In genomic region chr2:110674620-110675555, GRCh38 we compare ENCODE assay signal across 10 cellular contexts. TPM values are rescaled to one million over a fixed set of nuclear protein-coding genes. Genes with fewer than 3 reads are reported as not detected.
A peak's percentile ranks its signal among the peaks of the same experiment; 100 is the strongest.
DNase-seq lines count a peak whose midpoint lies in the region; ATAC-seq, FAIRE-seq and TF ChIP-seq lines count a peak whose summit lies in the region.
"Had no signal": no experiment of that assay in that cellular context is flagged by ENCODE, and none has a peak within 500 bp of the region (broad histone marks: within the 10 kb centered on the region; RNA-seq: fewer than 3 reads in every experiment).

No MANE protein-coding gene starts in this region.

- H3K4me3 ChIP-seq in keratinocyte (ENCODE audit: control insufficient read depth in 2 of 3, extremely low read depth in 1 of 3, insufficient read depth in 2 of 3, low read depth in 1 of 3, low read length in 3 of 3): no peak overlapping the region
- H3K4me3 ChIP-seq: thoracic aorta had no signal

- no peaks in the 10 kb centered on the region for H3K9me1 ChIP-seq in keratinocyte (ENCODE audit: control insufficient read depth, extremely low read depth, insufficient read depth, low read length)

- no peak overlapping the region for H3K4me2 ChIP-seq in keratinocyte (ENCODE audit: control insufficient read depth, extremely low read depth, insufficient read depth, low read depth, low read length)

- no peak overlapping the region for H3K9ac ChIP-seq in keratinocyte (ENCODE audit: control insufficient read depth, extremely low read depth, insufficient read depth, low read length)

- POLR2A ChIA-PET in activated B cell treated with CpG ODN at 0.5 μM for 24 hours (lab: Charles Lee): no interaction called here

- H3K27ac ChIP-seq in keratinocyte (ENCODE audit: control insufficient read depth, insufficient read depth, low read length): peak overlapping the region; percentile 27
- H3K27ac ChIP-seq: thoracic aorta had no signal

- peaks cover 0 to 12% of the 10 kb centered on the region in 2 experiments for H3K36me3 ChIP-seq in keratinocyte (ENCODE audit: control insufficient read depth in 2 of 2, extremely low read depth in 1 of 2, insufficient read depth in 2 of 2, low read length in 2 of 2)
- H3K36me3 ChIP-seq: thoracic aorta had no signal

- no peaks in the 10 kb centered on the region for H3K27me3 Mint-ChIP-seq in activated CD4-positive, alpha-beta T cell treated with anti-CD3 and anti-CD28 coated beads, Interleukin-2, amount 10 ng/mL, durations not matched to agents 24 days and 14 days
- H3K27me3 Mint-ChIP-seq in activated B cell treated with CpG ODN at 0.5 μM for 24 hours: no peaks in the 10 kb centered on the region

- ATAC-seq in GM21825 (IDR thresholded peaks at IDR 0.05; ENCODE audit: unreplicated experiment) (peak; percentile 89), activated B cell treated with CpG ODN at 0.5 μM for 24 hours (ENCODE audit: low read depth) (peak; percentile 75)

- no peaks in the 10 kb centered on the region for H4K20me1 ChIP-seq in keratinocyte (ENCODE audit: control insufficient read depth, extremely low read depth, insufficient read depth, low read length)

- H3K79me2 ChIP-seq in keratinocyte (ENCODE audit: control insufficient read depth, insufficient read depth, low read length): peaks cover 26% of the 10 kb centered on the region

- H3K4me3 Mint-ChIP-seq in activated CD4-positive, alpha-beta T cell treated with anti-CD3 and anti-CD28 coated beads, Interleukin-2, amount 10 ng/mL, durations not matched to agents 24 days and 14 days: peak overlapping the region; percentile 63
- peak overlapping the region; percentile 45 for H3K4me3 Mint-ChIP-seq in activated B cell treated with CpG ODN at 0.5 μM for 24 hours

- H3K4me1 ChIP-seq in keratinocyte (ENCODE audit: control insufficient read depth, extremely low read depth, insufficient read depth, low read length): peaks cover 26% of the 10 kb centered on the region

- FAIRE-seq in keratinocyte (lab: Jason Lieb, UNC): no peak

- peaks cover 39% of the 10 kb centered on the region for H3K4me1 Mint-ChIP-seq in activated CD4-positive, alpha-beta T cell treated with anti-CD3 and anti-CD28 coated beads, Interleukin-2, amount 10 ng/mL, durations not matched to agents 24 days and 14 days
- peaks cover 34% of the 10 kb centered on the region for H3K4me1 Mint-ChIP-seq in activated B cell treated with CpG ODN at 0.5 μM for 24 hours

- TF ChIP-seq CTCF in activated B cell treated with CpG ODN at 0.5 μM for 24 hours (IDR thresholded peaks at IDR 0.05) (no peak), keratinocyte (optimal IDR thresholded peaks at IDR 0.05 in 1 of 3, IDR thresholded peaks at IDR 0.05 in 1 of 3, conservative IDR thresholded peaks at IDR 0.05 in 1 of 3; ENCODE audit: extremely low read depth in 1 of 3, insufficient read depth in 2 of 3, low read length in 3 of 3) (no peak)

- intact Hi-C loops in activated CD4-positive, alpha-beta T cell treated with anti-CD3 and anti-CD28 coated beads, Interleukin-2, amount 10 ng/mL, durations not matched to agents 24 days and 14 days (cut with micrococcal nuclease): loop anchor here (10.0 kb wide), 2 partner anchors 180 to 440 kb away; no protein-coding TSS in a partner anchor
- intact Hi-C loops in activated B cell treated with CpG ODN at 0.5 μM for 24 hours (cut with micrococcal nuclease): loop anchor here (2.0 to 10.0 kb wide), 6 partner anchors 18 to 1600 kb away; partner anchors contain the start of genes BCL2L11, TMEM87B and ZC3H6

- no peak overlapping the region for H2AFZ ChIP-seq in keratinocyte (ENCODE audit: control insufficient read depth, low read length)

- dilution Hi-C loops in keratinocyte (cut with MboI; ENCODE audit: extremely low pct_ligation_motif_present, low sequenced_read_pairs): no loop called here

- H3K27ac Mint-ChIP-seq in activated CD4-positive, alpha-beta T cell treated with anti-CD3 and anti-CD28 coated beads, Interleukin-2, amount 10 ng/mL, durations not matched to agents 24 days and 14 days: peak overlapping the region; percentile 83
- H3K27ac Mint-ChIP-seq in activated B cell treated with CpG ODN at 0.5 μM for 24 hours: peak overlapping the region; percentile 68

- CTCF ChIA-PET in activated B cell treated with CpG ODN at 0.5 μM for 24 hours (lab: Charles Lee): no interaction called here

- H3K27me3 ChIP-seq in keratinocyte (ENCODE audit: control insufficient read depth, extremely low read depth, insufficient read depth, low read length): no peaks in the 10 kb centered on the region

- H3K9me3 Mint-ChIP-seq in activated CD4-positive, alpha-beta T cell treated with anti-CD3 and anti-CD28 coated beads, Interleukin-2, amount 10 ng/mL, durations not matched to agents 24 days and 14 days: no peaks in the 10 kb centered on the region
- no peaks in the 10 kb centered on the region for H3K9me3 Mint-ChIP-seq in activated B cell treated with CpG ODN at 0.5 μM for 24 hours

- no peaks in the 10 kb centered on the region for H3K9me3 ChIP-seq in keratinocyte (ENCODE audit: control insufficient read depth, low read depth, low read length)
- H3K9me3 ChIP-seq: thoracic aorta had no signal

- DNase-seq in activated CD4-positive, alpha-beta T cell treated with anti-CD3 and anti-CD28 coated beads, Interleukin-2, amount 10 ng/mL, durations not matched to agents 24 days and 14 days: peak; percentile 76
- DNase-seq in activated CD4-positive, alpha-beta T cell treated with anti-CD3 and anti-CD28 coated beads for 48 hours: no peak
- DNase-seq in KG1 (lab: John Stamatoyannopoulos, UW) (peak; percentile 13), activated B cell treated with CpG ODN at 0.5 μM for 24 hours (peak; percentile 34), keratinocyte (ENCODE audit: low read depth, low spot score) (peak; percentile 48), NCI-H1105 treated with DMSO at 0.1 percent for 48 hours (lab: John Stamatoyannopoulos, UW) (no peak), NCI-H446 (lab: John Stamatoyannopoulos, UW) (no peak)

- peaks cover 26% of the 10 kb centered on the region for H3K36me3 Mint-ChIP-seq in activated CD4-positive, alpha-beta T cell treated with anti-CD3 and anti-CD28 coated beads, Interleukin-2, amount 10 ng/mL, durations not matched to agents 24 days and 14 days (ENCODE audit: low read depth)
- H3K36me3 Mint-ChIP-seq in activated B cell treated with CpG ODN at 0.5 μM for 24 hours (ENCODE audit: low read depth): peaks cover 5% of the 10 kb centered on the region

RNA-seq across cellular contexts. Expression of gene BUB1, which starts 3.0 kb away (rescaled TPM):
- 58.4 and 61.7 TPM in 2 replicates for total RNA-seq in activated CD4-positive, alpha-beta T cell treated with anti-CD3 and anti-CD28 coated beads, Interleukin-2, amount 10 ng/mL, durations not matched to agents 24 days and 14 days
- 5.9 and 6.2 TPM in 2 replicates for total RNA-seq in activated B cell treated with CpG ODN at 0.5 μM for 24 hours
- polyA plus RNA-seq in keratinocyte: 3.8 to 24.7 TPM (median 16.4 TPM) in 3 replicates
- not detected for polyA plus RNA-seq in keratinocyte (2011; ENCODE audit: low read depth)
- 3.9 and 7.1 TPM in 2 replicates for polyA plus RNA-seq in keratinocyte (2011; cell fraction: cytosol; rRNA removed)
- polyA plus RNA-seq in keratinocyte (2011; cell fraction: nucleus; rRNA removed): 6.1 and 7.2 TPM in 2 replicates
- 0.32 and 12.7 TPM in 2 replicates for polyA plus RNA-seq in keratinocyte (2012; ENCODE audit: low replicate concordance)
- polyA minus RNA-seq in keratinocyte: 6.1 to 23.5 TPM (median 10.5 TPM) in 3 replicates
- polyA minus RNA-seq in keratinocyte (2011; cell fraction: cytosol; rRNA and poly(A)+ RNA removed): 4.6 TPM
- polyA minus RNA-seq in keratinocyte (2011; cell fraction: nucleus; rRNA and poly(A)+ RNA removed): 5.9 and 8.5 TPM in 2 replicates

RNA-seq across cellular contexts. Expression of gene ACOXL, which starts 57.5 kb away (rescaled TPM):
- 0.69 and 1.0 TPM in 2 replicates for total RNA-seq in activated CD4-positive, alpha-beta T cell treated with anti-CD3 and anti-CD28 coated beads, Interleukin-2, amount 10 ng/mL, durations not matched to agents 24 days and 14 days
- 0.20 TPM in 1 of 2 replicates, not detected in the other for total RNA-seq in activated B cell treated with CpG ODN at 0.5 μM for 24 hours
- 0.04 to 0.16 TPM (median 0.15 TPM) in 3 replicates for polyA plus RNA-seq in keratinocyte
- polyA plus RNA-seq in keratinocyte (2011; ENCODE audit: low read depth): not detected
- polyA plus RNA-seq in keratinocyte (2011; cell fraction: cytosol; rRNA removed): 0.06 TPM in 2 replicates
- polyA plus RNA-seq in keratinocyte (2011; cell fraction: nucleus; rRNA removed): 0.14 and 0.39 TPM in 2 replicates
- 0.17 and 0.25 TPM in 2 replicates for polyA plus RNA-seq in keratinocyte (2012; ENCODE audit: low replicate concordance)
- 0.54 TPM in 1 of 3 replicates, not detected in the others for polyA minus RNA-seq in keratinocyte
- polyA minus RNA-seq in keratinocyte (2011; cell fraction: cytosol; rRNA and poly(A)+ RNA removed): not detected
- 0.32 and 0.47 TPM in 2 replicates for polyA minus RNA-seq in keratinocyte (2011; cell fraction: nucleus; rRNA and poly(A)+ RNA removed)
- total RNA-seq: thoracic aorta had no signal
- polyA plus RNA-seq: BJ had no signal

Comparison
In these comparisons a context has a peak if more than half of its experiments do, and no peak if none do; other contexts are left out.
1. DNase-seq: peak in activated CD4-positive, alpha-beta T cell treated with anti-CD3 and anti-CD28 coated beads, Interleukin-2, amount 10 ng/mL, durations not matched to agents 24 days and 14 days (single experiment), KG1 (single experiment), activated B cell treated with CpG ODN at 0.5 μM for 24 hours (single experiment) and keratinocyte (single experiment); none in activated CD4-positive, alpha-beta T cell treated with anti-CD3 and anti-CD28 coated beads for 48 hours (single experiment), NCI-H1105 treated with DMSO at 0.1 percent for 48 hours (single experiment) and NCI-H446 (0 of 2).